1 cellular context compared by ENCODE assay signal in genomic region chr13:26946675-26947342, GRCh38.
TF ChIP-seq lines count a peak whose summit lies in the region.

No MANE protein-coding gene starts in this region.

TF ChIP-seq in GM23338, 12 proteins besides CTCF, POLR2A, EP300 and RAD21 (continued from another document):
- TF ChIP-seq REST (IDR thresholded peaks at IDR 0.05; ENCODE audit: unreplicated experiment) = no peak
- TF ChIP-seq, protein P1, sequence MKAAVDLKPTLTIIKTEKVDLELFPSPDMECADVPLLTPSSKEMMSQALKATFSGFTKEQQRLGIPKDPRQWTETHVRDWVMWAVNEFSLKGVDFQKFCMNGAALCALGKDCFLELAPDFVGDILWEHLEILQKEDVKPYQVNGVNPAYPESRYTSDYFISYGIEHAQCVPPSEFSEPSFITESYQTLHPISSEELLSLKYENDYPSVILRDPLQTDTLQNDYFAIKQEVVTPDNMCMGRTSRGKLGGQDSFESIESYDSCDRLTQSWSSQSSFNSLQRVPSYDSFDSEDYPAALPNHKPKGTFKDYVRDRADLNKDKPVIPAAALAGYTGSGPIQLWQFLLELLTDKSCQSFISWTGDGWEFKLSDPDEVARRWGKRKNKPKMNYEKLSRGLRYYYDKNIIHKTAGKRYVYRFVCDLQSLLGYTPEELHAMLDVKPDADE (IDR thresholded peaks at IDR 0.05) = no peak
- TF ChIP-seq ZNF331 (CRISPR knock-in tag; IDR thresholded peaks at IDR 0.05; ENCODE audit: low read depth) = no peak
- TF ChIP-seq POLR2AphosphoS5 (IDR thresholded peaks at IDR 0.05; ENCODE audit: low read depth) = no peak
- TF ChIP-seq ZNF114 (CRISPR knock-in tag; IDR thresholded peaks at IDR 0.05) = no peak
